Comparison of ENCODE assay signal across 8 cellular contexts in the genomic region with DNA sequence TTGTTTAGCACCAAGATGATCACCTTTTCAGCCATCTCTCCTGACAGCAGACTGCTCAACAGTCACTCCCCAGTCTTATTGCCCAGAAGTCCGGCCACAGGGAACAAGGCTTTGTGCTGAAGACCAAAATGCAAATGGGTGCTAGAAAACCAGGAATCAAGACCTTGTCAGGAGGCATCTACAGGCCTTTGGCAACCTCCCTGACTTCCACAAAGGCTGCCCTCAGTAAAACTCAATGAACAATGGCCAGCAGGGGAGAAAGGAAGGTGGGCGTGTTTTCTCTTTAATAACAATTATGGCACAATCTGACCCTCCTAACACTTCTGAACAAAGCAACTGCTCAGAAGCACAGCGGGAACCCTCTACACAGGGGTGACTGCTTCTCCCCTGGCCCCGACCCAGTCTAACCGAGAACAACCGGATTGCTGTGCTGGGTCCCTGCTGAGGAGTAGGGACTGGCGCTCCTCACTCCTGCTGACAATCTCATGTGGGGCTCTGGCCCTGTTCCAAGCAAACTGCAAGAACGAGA. TPM values are rescaled to one million over a fixed set of nuclear protein-coding genes. Genes with fewer than 3 reads are reported as not detected.
DNase-seq lines count a peak whose midpoint lies in the region; ATAC-seq and FAIRE-seq lines count a peak whose summit lies in the region.

No MANE protein-coding gene starts in this region.

- FAIRE-seq in GM19239 (lab: Jason Lieb, UNC): no peak

- H3K27me3 ChIP-seq in H7 (ENCODE audit: control insufficient read depth, insufficient read depth, low read length): no peaks in the 10 kb centered on the region

- H3K36me3 ChIP-seq in H7 (replicated peaks; ENCODE audit: control insufficient read depth, insufficient read depth, low read length): peaks cover 21% of the 10 kb centered on the region

- H3K4me3 ChIP-seq in H7 (ENCODE audit: insufficient read depth, low read depth, low read length): no peak overlapping the region

- no peak for ATAC-seq in HG03175 (IDR thresholded peaks at IDR 0.05; ENCODE audit: unreplicated experiment)

- DNase-seq in H7: peak; percentile 28
- peak; percentile 96 for DNase-seq in SK-MEL-5 (ENCODE audit: low read depth, low spot score)
- peak; percentile 82 for DNase-seq in globus pallidus (ENCODE audit: low spot score)
- peak; percentile 38 for DNase-seq in retina
- no peak for DNase-seq in GM19239 (ENCODE audit: insufficient read length, low spot score)
- DNase-seq in NCI-H2029 treated with DMSO at 0.1 percent for 48 hours (lab: John Stamatoyannopoulos, UW): no peak
- no peak for DNase-seq in COLO668 (lab: John Stamatoyannopoulos, UW; ENCODE audit: unreplicated experiment)

- in situ Hi-C loops in SK-MEL-5 (cut with HindIII; ENCODE audit: low pct_unique_long_range_greater_than_20kb, low sequenced_read_pairs): no loop called here

RNA-seq across cellular contexts. Expression of gene PLCG1, which starts 41.6 kb away (rescaled TPM):
- total RNA-seq in H7 (2014; rRNA removed; shearing (Covaris generic)): 132 and 194 TPM in 2 replicates
- 62.1 and 85.8 TPM in 2 replicates for total RNA-seq in SK-MEL-5 (2014; rRNA removed; shearing (Covaris generic))
- polyA plus RNA-seq in SK-MEL-5 (2015; cell fraction: cytosol; rRNA removed): 55.6 and 69.9 TPM in 2 replicates
- 408 and 418 TPM in 2 replicates for polyA plus RNA-seq in SK-MEL-5 (2015; cell fraction: nucleus; rRNA removed)

Comparison
In these comparisons a context has a peak if more than half of its experiments do, and no peak if none do; other contexts are left out.
1. DNase-seq: peak in H7 (single experiment), SK-MEL-5 (single experiment), globus pallidus (single experiment) and retina (single experiment); none in GM19239 (single experiment), NCI-H2029 treated with DMSO at 0.1 percent for 48 hours (single experiment) and COLO668 (single experiment).